1 cellular context compared by ENCODE assay signal in genomic region chr5:179793470-179794139, GRCh38.
TF ChIP-seq lines count a peak whose summit lies in the region.

A gene with protein sequence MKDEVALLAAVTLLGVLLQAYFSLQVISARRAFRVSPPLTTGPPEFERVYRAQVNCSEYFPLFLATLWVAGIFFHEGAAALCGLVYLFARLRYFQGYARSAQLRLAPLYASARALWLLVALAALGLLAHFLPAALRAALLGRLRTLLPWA (plus strand): TSS chr5:179793986. CDS start chr5:179794081, 95 bp downstream.

TF ChIP-seq in IMR-90, 13 proteins besides CTCF, POLR2A, EP300 and RAD21 (continued from another document):
- TF ChIP-seq SMC3 (IDR thresholded peaks at IDR 0.05; ENCODE audit: low read depth, low read length), result no peak
- TF ChIP-seq CEBPB (IDR thresholded peaks at IDR 0.05; ENCODE audit: low read depth, low read length), result no peak
- no peak for TF ChIP-seq RCOR1 (IDR thresholded peaks at IDR 0.05; ENCODE audit: insufficient replicate concordance, low read length)
- no peak for TF ChIP-seq MAFK (IDR thresholded peaks at IDR 0.05; ENCODE audit: low read depth, low read length)
- TF ChIP-seq MAZ (IDR thresholded peaks at IDR 0.05; ENCODE audit: borderline replicate concordance, low read depth, low read length), result no peak
